In the genomic region with DNA sequence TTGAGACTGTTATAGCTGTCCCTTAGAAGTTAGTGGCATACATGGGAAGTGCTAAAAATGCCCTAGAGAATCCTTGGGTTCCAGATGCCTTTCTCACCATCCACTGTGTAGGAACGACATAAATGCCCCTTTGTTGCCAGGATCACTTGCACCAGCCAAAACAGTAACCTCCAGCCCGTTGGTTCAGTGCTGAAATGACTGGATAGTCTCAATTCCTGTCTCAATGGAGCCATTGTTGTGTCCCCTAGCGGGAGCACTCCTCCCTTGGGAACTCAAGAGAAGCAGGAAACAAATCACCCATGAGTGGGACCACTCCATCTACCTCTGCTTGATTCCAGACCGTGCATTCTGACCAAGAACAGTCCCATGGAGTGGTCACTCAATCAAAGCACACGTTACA, we compare ENCODE assay signal across 16 cellular contexts. TPM values are rescaled to one million over a fixed set of nuclear protein-coding genes. Genes with fewer than 3 reads are reported as not detected.
A peak's percentile ranks its signal among the peaks of the same experiment; 100 is the strongest.
DNase-seq lines count a peak whose midpoint lies in the region; ATAC-seq and TF ChIP-seq lines count a peak whose summit lies in the region.
"Had no signal": no experiment of that assay in that cellular context is flagged by ENCODE, and none has a peak within 500 bp of the region (broad histone marks: within the 10 kb centered on the region; RNA-seq: fewer than 3 reads in every experiment).

No MANE protein-coding gene starts in this region.

- H4K20me1 ChIP-seq in PC-3 (ENCODE audit: low read length) = no peaks in the 10 kb centered on the region
- H4K20me1 ChIP-seq: BLaER1 had no signal

- POLR2A ChIA-PET in Panc1 (lab: Charles Lee) (no interaction called here), PC-3 (lab: Charles Lee; ENCODE audit: unreplicated experiment) (no interaction called here)

- H3K9me3 Mint-ChIP-seq in memory B cell = no peaks in the 10 kb centered on the region

- CTCF ChIA-PET in Panc1 (lab: Charles Lee) = no interaction called here
- CTCF ChIA-PET in PC-3 (lab: Charles Lee) = no interaction called here

- H3F3A ChIP-seq in PC-3 (ENCODE audit: low read length, unreplicated experiment) = no peaks in the 10 kb centered on the region

- BruUV-seq in Panc1 (replicated peaks; lab: Mats Ljungman, UMichigan) (no TSS peak), PC-3 (replicated peaks; lab: Mats Ljungman, UMichigan) (no TSS peak)

- H3K4me1 ChIP-seq in Panc1 (ENCODE audit: control insufficient read depth, insufficient read depth, low read length) = peaks cover 5% of the 10 kb centered on the region
- no peaks in the 10 kb centered on the region; the same call in 1 of the 2 replicates for H3K4me1 ChIP-seq in PC-3 (ENCODE audit: insufficient read depth, low read length)

- no peaks in the 10 kb centered on the region for H3K9me2 ChIP-seq in PC-3 (replicated peaks; ENCODE audit: low read length)
- H3K9me2 ChIP-seq: SK-N-SH had no signal

- no peaks in the 10 kb centered on the region for H3K27me3 Mint-ChIP-seq in memory B cell

- H3K9me3 ChIP-seq in Panc1 (ENCODE audit: control insufficient read depth, insufficient read depth, low read depth, low read length) (no peaks in the 10 kb centered on the region), PC-3 (ENCODE audit: low read length) (no peaks in the 10 kb centered on the region)
- H3K9me3 ChIP-seq: BLaER1, SK-N-SH had no signal

- H3K27me3 ChIP-seq in Panc1 (ENCODE audit: control insufficient read depth, insufficient read depth, low read length) (no peaks in the 10 kb centered on the region), PC-3 (ENCODE audit: low read length) (no peaks in the 10 kb centered on the region)
- H3K27me3 ChIP-seq: BLaER1 had no signal

- H3K4me2 ChIP-seq in PC-3 (ENCODE audit: low read length) = no peak overlapping the region
- H3K4me2 ChIP-seq: BLaER1, SK-N-SH had no signal

- no peak for ATAC-seq in Panc1
- ATAC-seq in memory B cell (ENCODE audit: low read depth) = no peak
- no peak for ATAC-seq in PC-3
- no peak for ATAC-seq in HG02759 (IDR thresholded peaks at IDR 0.05; ENCODE audit: unreplicated experiment)

- DNase-seq in Panc1 (ENCODE audit: low read depth, low spot score) = no peak
- DNase-seq in foreskin melanocyte = peak; percentile 94
- no peak for DNase-seq in memory B cell (ENCODE audit: low spot score in 2 of 2)
- DNase-seq in substantia nigra (lab: John Stamatoyannopoulos, UW) = peak in 42 of 49 donors; percentile 2 to 80 (median 40)
- DNase-seq in PC-3 = no peak
- DNase-seq in stimulated activated CD4-positive, alpha-beta T cell treated with anti-CD3 and anti-CD28 coated beads, Interleukin-15, amount 100 ng/mL, for 24 hours = no peak
- DNase-seq: Caco-2, KBM-7, NCI-H146, NCI-H2107, NCI-H345, NCI-H526 treated with DMSO at 0.1 percent for 48 hours, SK-N-SH had no signal

- H3K27ac Mint-ChIP-seq in memory B cell = peak overlapping the region; percentile 35

- H3K27ac ChIP-seq in Panc1 (ENCODE audit: low read length) (peak overlapping the region; percentile 9; the same call in 1 of the 2 replicates), substantia nigra (ENCODE audit: low read depth, low read length, poor library complexity, severe bottlenecking) (no peak overlapping the region), PC-3 (ENCODE audit: low read length) (no peak overlapping the region)
- H3K27ac ChIP-seq: BLaER1, HL-60 had no signal

- no peaks in the 10 kb centered on the region for H3K79me2 ChIP-seq in PC-3 (ENCODE audit: low read length)

- no peak overlapping the region for H3K9ac ChIP-seq in PC-3 (ENCODE audit: low read length)
- H3K9ac ChIP-seq: BLaER1, SK-N-SH had no signal

- TF ChIP-seq CTCF in Panc1 (IDR thresholded peaks at IDR 0.05) (no peak), PC-3 (conservative IDR thresholded peaks at IDR 0.05; ENCODE audit: low read depth, low read length) (no peak)

- H3K36me3 ChIP-seq in Panc1 (ENCODE audit: control insufficient read depth, insufficient read depth, low read length) = peaks cover 8% of the 10 kb centered on the region
- peaks cover 8% of the 10 kb centered on the region; the same call in 1 of the 2 replicates for H3K36me3 ChIP-seq in PC-3 (ENCODE audit: low read depth, low read length)

- H2AFZ ChIP-seq in PC-3 (ENCODE audit: low read length) = no peak overlapping the region

- intact Hi-C loops in Panc1 (cut with micrococcal nuclease; ENCODE audit: unreplicated experiment) = no loop called here
- intact Hi-C loops in PC-3 (cut with micrococcal nuclease) = no loop called here

- H3K4me1 Mint-ChIP-seq in memory B cell = no peaks in the 10 kb centered on the region

- no peak overlapping the region for H3K4me3 Mint-ChIP-seq in memory B cell

- H3K36me3 Mint-ChIP-seq in memory B cell = peaks cover 16% of the 10 kb centered on the region

- in situ Hi-C loops in Panc1 (cut with HindIII; ENCODE audit: low pct_unique_long_range_greater_than_20kb, low sequenced_read_pairs) = no loop called here

- no peak overlapping the region for H3K4me3 ChIP-seq in Panc1 (ENCODE audit: low read depth in 2 of 2, low read length in 2 of 2)
- no peak overlapping the region for H3K4me3 ChIP-seq in PC-3 (ENCODE audit: low read length)
- H3K4me3 ChIP-seq: BLaER1 had no signal

RNA-seq across cellular contexts. Expression of a gene that starts 23.1 kb away (rescaled TPM):
- total RNA-seq in Panc1 (2021; ENCODE audit: unreplicated experiment) = 36.7 TPM
- 27.0 TPM for polyA plus RNA-seq in Panc1 (2012; ENCODE audit: insufficient read length)
- 23.5 and 28.9 TPM in 2 replicates for total RNA-seq in PC-3 (2014; rRNA removed)

Comparison
In these comparisons a context has a peak if more than half of its experiments do, and no peak if none do; other contexts are left out.
1. DNase-seq: peak in foreskin melanocyte (single experiment) and substantia nigra (42 of 49); none in Panc1 (single experiment), memory B cell (0 of 2), PC-3 (single experiment) and stimulated activated CD4-positive, alpha-beta T cell treated with anti-CD3 and anti-CD28 coated beads, Interleukin-15, amount 100 ng/mL, for 24 hours (single experiment).